7 cellular contexts compared by ENCODE assay signal in the genomic region with DNA sequence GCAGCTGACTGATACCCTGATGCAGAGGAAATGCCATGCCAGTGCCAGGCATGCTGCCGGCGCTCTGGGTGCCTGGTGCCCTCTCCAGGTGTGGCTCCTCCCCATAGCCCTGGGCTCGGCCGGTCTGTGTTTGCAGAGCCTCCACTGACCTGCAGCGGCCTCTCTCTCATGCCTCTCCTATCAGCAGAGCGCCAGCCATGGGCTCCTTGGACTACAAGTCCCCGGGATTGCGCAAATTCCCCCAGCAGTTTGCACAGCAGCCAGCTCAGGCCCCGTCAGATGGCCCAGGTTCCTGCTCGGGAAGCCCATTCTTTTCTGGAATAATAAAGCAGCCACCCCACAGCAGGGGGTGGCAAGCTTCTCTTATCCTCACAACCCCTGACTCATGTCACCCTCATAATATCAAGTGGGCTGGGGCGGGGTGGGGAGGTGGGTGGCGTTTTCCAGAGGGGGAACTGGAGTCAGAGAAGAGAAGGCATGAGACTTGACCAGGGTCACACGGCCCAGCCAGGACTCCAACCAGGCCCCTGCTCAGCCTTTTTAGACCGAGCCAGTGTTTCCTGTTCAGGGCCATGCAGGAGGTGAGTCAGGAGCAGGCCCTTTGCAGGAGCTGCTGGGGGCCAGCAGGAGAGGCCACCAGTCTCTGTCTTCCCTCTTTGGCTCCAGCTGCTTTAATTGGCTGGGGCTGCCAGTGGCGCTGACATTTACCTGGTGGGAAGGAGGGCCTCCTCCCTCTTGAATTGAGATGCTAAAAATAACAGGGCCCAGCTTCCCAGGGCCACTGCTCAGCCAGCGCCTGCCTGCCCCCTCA. TPM values are rescaled to one million over a fixed set of nuclear protein-coding genes. Genes with fewer than 3 reads are reported as not detected.
DNase-seq lines count a peak whose midpoint lies in the region; ATAC-seq and TF ChIP-seq lines count a peak whose summit lies in the region.

No MANE protein-coding gene starts in this region.

- peaks cover 8 to 99% (median 73%) of the 10 kb centered on the region in 12 donors for H3K4me1 ChIP-seq in heart left ventricle
- peaks cover 44% of the 10 kb centered on the region for H3K4me1 ChIP-seq in suprapubic skin
- no peaks in the 10 kb centered on the region for H3K4me1 ChIP-seq in effector memory CD4-positive, alpha-beta T cell (ENCODE audit: control insufficient read depth, insufficient read depth, low read length, poor library complexity, severe bottlenecking)

- peaks cover 2% of the 10 kb centered on the region for H3K36me3 Mint-ChIP-seq in activated T-cell treated with anti-CD3 and anti-CD28 coated beads, Interleukin-2, amount 50 U/mL, for 4 hours (ENCODE audit: insufficient read depth)

- H3K4me3 ChIP-seq in heart left ventricle (no peak overlapping the region), suprapubic skin (no peak overlapping the region)
- H3K4me3 ChIP-seq in effector memory CD4-positive, alpha-beta T cell (ENCODE audit: insufficient read depth, low read depth, low read length, poor library complexity, severe bottlenecking): no peak overlapping the region

- no peaks in the 10 kb centered on the region for H3K27me3 ChIP-seq in heart left ventricle
- H3K27me3 ChIP-seq in suprapubic skin: no peaks in the 10 kb centered on the region
- no peaks in the 10 kb centered on the region for H3K27me3 ChIP-seq in effector memory CD4-positive, alpha-beta T cell (replicated peaks; ENCODE audit: control insufficient read depth, insufficient read depth, low read length, poor library complexity, severe bottlenecking)

- ATAC-seq in heart left ventricle: peak; percentile 44 to 73 (median 69)
- no peak for ATAC-seq in activated T-cell treated with anti-CD3 and anti-CD28 coated beads, Interleukin-2, amount 50 U/mL, for 4 hours

- no peak overlapping the region for H3K4me3 Mint-ChIP-seq in activated T-cell treated with anti-CD3 and anti-CD28 coated beads, Interleukin-2, amount 50 U/mL, for 4 hours

- no peaks in the 10 kb centered on the region for H3K27me3 Mint-ChIP-seq in activated T-cell treated with anti-CD3 and anti-CD28 coated beads, Interleukin-2, amount 50 U/mL, for 4 hours (ENCODE audit: low read depth)

- no peak for TF ChIP-seq EP300 in suprapubic skin (IDR thresholded peaks at IDR 0.05)

- DNase-seq in HK-2 (ENCODE audit: unreplicated experiment) (peak; percentile 86), RWPE1 (ENCODE audit: low spot score) (peak; percentile 74), heart left ventricle (peak in 4 of 5 donors; percentile 57 to 90 (median 86)), suprapubic skin (ENCODE audit: low spot score in 2 of 2) (peak; percentile 88 to 89), NCI-H524 (lab: John Stamatoyannopoulos, UW) (no peak)
- DNase-seq in effector memory CD4-positive, alpha-beta T cell: no peak
- no peak for DNase-seq in activated T-cell treated with anti-CD3 and anti-CD28 coated beads, Interleukin-2, amount 50 U/mL, for 4 hours

- POLR2A ChIA-PET in RWPE1 (lab: Yijun Ruan, JAX; ENCODE audit: low non-redundant PET): interaction anchor here (0.6 kb wide), 1 partner anchor 68 kb away, joined by 5 read pairs; no protein-coding TSS in a partner anchor

- WGBS in heart left ventricle, 4 donors: 45 to 54% (median 51%) methylated on average over 16 of the region's 16 CpGs
- 54% methylated on average over 11 of the region's 16 CpGs for WGBS in suprapubic skin

- TF ChIP-seq POLR2A in heart left ventricle (IDR thresholded peaks at IDR 0.05) (no peak), suprapubic skin (IDR thresholded peaks at IDR 0.05) (no peak)

- H3K27ac ChIP-seq in RWPE1: peak overlapping the region; percentile 79
- peak overlapping the region in 11 of 12 donors; percentile 2 to 97 (median 69) for H3K27ac ChIP-seq in heart left ventricle
- no peak overlapping the region for H3K27ac ChIP-seq in suprapubic skin
- H3K27ac ChIP-seq in effector memory CD4-positive, alpha-beta T cell (ENCODE audit: insufficient read depth, low read length, poor library complexity, severe bottlenecking): no peak overlapping the region

- H3K9me3 ChIP-seq in heart left ventricle: no peaks in the 10 kb centered on the region
- no peaks in the 10 kb centered on the region for H3K9me3 ChIP-seq in suprapubic skin
- no peaks in the 10 kb centered on the region for H3K9me3 ChIP-seq in effector memory CD4-positive, alpha-beta T cell (ENCODE audit: control insufficient read depth, low read length)

- CTCF ChIA-PET in RWPE1 (lab: Yijun Ruan, JAX): interaction anchor here (0.7 to 2.8 kb wide), 3 partner anchors 22 to 68 kb away, joined by 3 to 14 read pairs (median 3); no protein-coding TSS in a partner anchor

- TF ChIP-seq CTCF in RWPE1 (conservative IDR thresholded peaks at IDR 0.05; ENCODE audit: low read depth) (no peak), heart left ventricle (IDR thresholded peaks at IDR 0.05) (no peak), suprapubic skin (IDR thresholded peaks at IDR 0.05) (no peak)

- H3K36me3 ChIP-seq in heart left ventricle (peaks cover 0 to 60% (median 28%) of the 10 kb centered on the region in 9 donors), suprapubic skin (peaks cover 76% of the 10 kb centered on the region)
- no peaks in the 10 kb centered on the region for H3K36me3 ChIP-seq in effector memory CD4-positive, alpha-beta T cell (ENCODE audit: control insufficient read depth, insufficient read depth, low read length)

- peaks cover 13% of the 10 kb centered on the region for H3K4me1 Mint-ChIP-seq in activated T-cell treated with anti-CD3 and anti-CD28 coated beads, Interleukin-2, amount 50 U/mL, for 4 hours (ENCODE audit: low read depth)

- no peaks in the 10 kb centered on the region for H3K9me3 Mint-ChIP-seq in activated T-cell treated with anti-CD3 and anti-CD28 coated beads, Interleukin-2, amount 50 U/mL, for 4 hours

- intact Hi-C loops in heart left ventricle (cut with DNase I): no loop called here

RNA-seq across cellular contexts. Expression of a gene that starts 58.6 kb away (rescaled TPM):
- total RNA-seq in heart left ventricle (10 to 100 TPM; 39.8 to 75.4 (median 50.5) TPM), suprapubic skin (100 to 1,000 TPM in 1 of 4 donors, 10 to 100 TPM in 3; 71.9 to 104 (median 79.5) TPM)
- polyA plus RNA-seq in heart left ventricle: 10 to 100 TPM; 19.7 to 45.7 TPM
- total RNA-seq in activated T-cell treated with anti-CD3 and anti-CD28 coated beads, Interleukin-2, amount 50 U/mL, for 4 hours: 10 to 100 TPM; 17.7 to 21.0 (median 18.0) TPM

Comparison
In these comparisons a context has a peak if more than half of its experiments do, and no peak if none do; other contexts are left out.
1. DNase-seq: peak in HK-2 (single experiment), RWPE1 (single experiment), heart left ventricle (4 of 5) and suprapubic skin (2 of 2); none in effector memory CD4-positive, alpha-beta T cell (0 of 3), activated T-cell treated with anti-CD3 and anti-CD28 coated beads, Interleukin-2, amount 50 U/mL, for 4 hours (single experiment) and NCI-H524 (0 of 2).
2. H3K27ac ChIP-seq: peak in RWPE1 (single experiment) and heart left ventricle (11 of 12); none in suprapubic skin (single experiment) and effector memory CD4-positive, alpha-beta T cell (single experiment).
3. ATAC-seq: peak in heart left ventricle (4 of 4); none in activated T-cell treated with anti-CD3 and anti-CD28 coated beads, Interleukin-2, amount 50 U/mL, for 4 hours (0 of 2).